ENCODE assay signal across 1 cellular context in the genomic region with DNA sequence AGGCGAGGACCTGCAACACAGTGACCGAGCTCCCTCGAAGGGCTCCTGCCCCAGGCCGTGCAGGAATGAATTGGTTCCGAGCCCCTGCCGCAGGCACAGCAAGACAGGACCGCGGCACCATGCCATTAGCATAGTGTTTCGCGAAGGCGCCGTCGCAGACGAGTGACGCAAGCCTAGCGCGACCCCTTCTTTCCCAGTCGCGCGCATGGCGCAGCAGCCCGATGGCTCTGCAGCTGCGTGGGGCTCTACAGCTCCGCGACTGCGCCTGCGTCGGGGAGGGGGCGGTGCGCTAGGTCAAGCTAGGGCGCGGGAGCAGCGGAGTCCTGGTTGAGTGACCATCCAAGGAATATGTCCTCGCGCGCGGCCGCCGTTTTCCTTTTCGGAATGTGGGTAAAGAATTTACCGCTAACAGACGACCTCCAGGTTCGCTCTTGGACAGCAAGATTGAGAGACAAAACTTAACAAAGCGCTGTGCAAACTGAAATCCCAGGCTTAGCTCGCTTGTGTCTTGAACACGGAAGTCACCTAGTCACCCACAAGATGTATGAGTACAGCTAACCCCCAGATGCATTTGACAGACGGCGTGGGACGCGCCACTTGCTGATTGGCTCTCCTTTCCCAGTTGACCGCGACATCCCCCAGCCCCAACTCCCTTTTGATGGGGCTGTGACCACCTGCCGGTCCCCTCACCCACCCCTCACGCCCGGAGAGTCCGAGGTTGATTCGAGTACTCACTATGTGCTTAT.
TF ChIP-seq lines count a peak whose summit lies in the region.

A gene (minus strand): TSS at position 164 of the 746 bp plus-strand sequence. CDS start 32 bp downstream, at position 132.

TF ChIP-seq in H1, 55 proteins besides CTCF, POLR2A, EP300 and RAD21:
- TF ChIP-seq TAF1 (IDR thresholded peaks at IDR 0.05; ENCODE audit: low read depth, low read length) (peak; percentile 97), EZH2 (IDR thresholded peaks at IDR 0.05; ENCODE audit: low read depth, low read length, severe bottlenecking) (no peak), TBP (IDR thresholded peaks at IDR 0.05; ENCODE audit: low read depth, low read length) (peak; percentile 92), SP2 (IDR thresholded peaks at IDR 0.05; ENCODE audit: low read length) (no peak), RXRA (IDR thresholded peaks at IDR 0.05; ENCODE audit: insufficient read depth, low read depth, low read length) (no peak), CBX5 (IDR thresholded peaks at IDR 0.05; ENCODE audit: low read depth, low read length) (no peak), JUND (IDR thresholded peaks at IDR 0.05; ENCODE audit: low read length) (0 out of 2 replicates have a peak, but pooled peaks have one; percentile 41), POU5F1 (IDR thresholded peaks at IDR 0.05; ENCODE audit: low read depth, low read length) (no peak), GTF2F1 (IDR thresholded peaks at IDR 0.05; ENCODE audit: borderline replicate concordance, low read depth, low read length) (peak; percentile 65), CTBP2 (IDR thresholded peaks at IDR 0.05; ENCODE audit: borderline replicate concordance, insufficient read depth, insufficient read length, low read length) (no peak), CHD1 (IDR thresholded peaks at IDR 0.05; ENCODE audit: low read depth, low read length) (no peak), KDM5A (IDR thresholded peaks at IDR 0.05; ENCODE audit: low read length) (peak; percentile 96), ASH2L (IDR thresholded peaks at IDR 0.05; ENCODE audit: low read length) (peak; percentile 99), RBBP5 (IDR thresholded peaks at IDR 0.05; ENCODE audit: borderline replicate concordance, low read depth, low read length) (peak; percentile 90), BACH1 (IDR thresholded peaks at IDR 0.05; ENCODE audit: low read length) (no peak), PHF8 (conservative IDR thresholded peaks at IDR 0.05; ENCODE audit: low read depth, low read length) (peak; percentile 94; the same call in 1 of the 2 replicates), TEAD4 (IDR thresholded peaks at IDR 0.05; ENCODE audit: low read depth, low read length) (peak; percentile 63), NANOG (IDR thresholded peaks at IDR 0.05; ENCODE audit: insufficient read depth, low read depth, low read length, poor library complexity, severe bottlenecking) (no peak), TAF7 (optimal IDR thresholded peaks at IDR 0.05; ENCODE audit: borderline replicate concordance, low read depth, low read length) (peak; percentile 90), EGR1 (IDR thresholded peaks at IDR 0.05; ENCODE audit: borderline replicate concordance, low read depth, low read length) (no peak), SP1 (IDR thresholded peaks at IDR 0.05; ENCODE audit: low read depth, low read length) (peak; percentile 61; the same call in 1 of the 2 replicates), SAP30 (IDR thresholded peaks at IDR 0.05; ENCODE audit: insufficient read depth, insufficient replicate concordance, low read length) (peak; percentile 18), ZNF274 (IDR thresholded peaks at IDR 0.05; ENCODE audit: borderline replicate concordance, extremely low read depth, low read length) (no peak), CBX8 (IDR thresholded peaks at IDR 0.05; ENCODE audit: borderline replicate concordance, low read depth, low read length) (no peak), RNF2 (IDR thresholded peaks at IDR 0.05; ENCODE audit: borderline replicate concordance, low read depth, low read length, missing control alignments, poor library complexity, severe bottlenecking) (no peak), BCL11A (IDR thresholded peaks at IDR 0.05; ENCODE audit: low read depth in 2 of 2, low read length in 2 of 2) (no peak), SRF (IDR thresholded peaks at IDR 0.05; ENCODE audit: low read depth, low read length) (peak; percentile 96), SIX5 (IDR thresholded peaks at IDR 0.05; ENCODE audit: low read depth, low read length) (no peak), HDAC2 (IDR thresholded peaks at IDR 0.05; ENCODE audit: borderline replicate concordance in 1 of 2, low read depth in 2 of 2, low read length in 2 of 2) (peak in 1 of 2 experiments; percentile 92; a peak in 2 of 4 replicates), HDAC6 (IDR thresholded peaks at IDR 0.05; ENCODE audit: low read depth, low read length) (no peak), MAFK (IDR thresholded peaks at IDR 0.05; ENCODE audit: low read depth, low read length) (no peak), KDM1A (IDR thresholded peaks at IDR 0.05; ENCODE audit: borderline replicate concordance, low read length) (no peak), BRCA1 (IDR thresholded peaks at IDR 0.05; ENCODE audit: low read depth, low read length) (peak; percentile 29; the same call in 1 of the 2 replicates), TCF12 (IDR thresholded peaks at IDR 0.05; ENCODE audit: low read depth, low read length) (0 out of 2 replicates have a peak, but pooled peaks have one; percentile 73), SUZ12 (IDR thresholded peaks at IDR 0.05; ENCODE audit: low read length) (no peak), YY1 (IDR thresholded peaks at IDR 0.05; ENCODE audit: low read depth, low read length) (peak; percentile 84), CREB1 (IDR thresholded peaks at IDR 0.05) (peak; percentile 100), SIN3A (conservative IDR thresholded peaks at IDR 0.05 in 1 of 2, IDR thresholded peaks at IDR 0.05 in 1 of 2; ENCODE audit: low read depth in 1 of 2, low read length in 2 of 2) (peak; percentile 80 to 97; a peak in 2 of 4 replicates), SIRT6 (IDR thresholded peaks at IDR 0.05; ENCODE audit: low read length) (no peak), CHD2 (IDR thresholded peaks at IDR 0.05; ENCODE audit: low read length) (peak; percentile 62), KDM4A (IDR thresholded peaks at IDR 0.05; ENCODE audit: low read depth, low read length, severe bottlenecking) (peak; percentile 100), RFX5 (IDR thresholded peaks at IDR 0.05; ENCODE audit: borderline replicate concordance, low read depth, low read length) (no peak), POLR2AphosphoS5 (IDR thresholded peaks at IDR 0.05; ENCODE audit: low read depth, low read length) (peak; percentile 98), JUN (IDR thresholded peaks at IDR 0.05; ENCODE audit: low read depth, low read length) (no peak), SP4 (IDR thresholded peaks at IDR 0.05; ENCODE audit: low read length) (0 out of 2 replicates have a peak, but pooled peaks have one; percentile 60), FOSL1 (IDR thresholded peaks at IDR 0.05; ENCODE audit: insufficient read depth, low read depth, low read length) (no peak), CEBPB (IDR thresholded peaks at IDR 0.05; ENCODE audit: low read depth, low read length) (no peak), GABPA (IDR thresholded peaks at IDR 0.05; ENCODE audit: borderline replicate concordance, insufficient read depth, low read length) (no peak; the same call in 1 of the 2 replicates), NRF1 (IDR thresholded peaks at IDR 0.05; ENCODE audit: low read depth, low read length) (peak; percentile 78)
- TF ChIP-seq, protein P1, sequence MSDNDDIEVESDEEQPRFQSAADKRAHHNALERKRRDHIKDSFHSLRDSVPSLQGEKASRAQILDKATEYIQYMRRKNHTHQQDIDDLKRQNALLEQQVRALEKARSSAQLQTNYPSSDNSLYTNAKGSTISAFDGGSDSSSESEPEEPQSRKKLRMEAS (IDR thresholded peaks at IDR 0.05) = peak; percentile 96
- TF ChIP-seq, protein P2, sequence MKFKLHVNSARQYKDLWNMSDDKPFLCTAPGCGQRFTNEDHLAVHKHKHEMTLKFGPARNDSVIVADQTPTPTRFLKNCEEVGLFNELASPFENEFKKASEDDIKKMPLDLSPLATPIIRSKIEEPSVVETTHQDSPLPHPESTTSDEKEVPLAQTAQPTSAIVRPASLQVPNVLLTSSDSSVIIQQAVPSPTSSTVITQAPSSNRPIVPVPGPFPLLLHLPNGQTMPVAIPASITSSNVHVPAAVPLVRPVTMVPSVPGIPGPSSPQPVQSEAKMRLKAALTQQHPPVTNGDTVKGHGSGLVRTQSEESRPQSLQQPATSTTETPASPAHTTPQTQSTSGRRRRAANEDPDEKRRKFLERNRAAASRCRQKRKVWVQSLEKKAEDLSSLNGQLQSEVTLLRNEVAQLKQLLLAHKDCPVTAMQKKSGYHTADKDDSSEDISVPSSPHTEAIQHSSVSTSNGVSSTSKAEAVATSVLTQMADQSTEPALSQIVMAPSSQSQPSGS (IDR thresholded peaks at IDR 0.05; ENCODE audit: low read length) = no peak
- TF ChIP-seq, protein P3, sequence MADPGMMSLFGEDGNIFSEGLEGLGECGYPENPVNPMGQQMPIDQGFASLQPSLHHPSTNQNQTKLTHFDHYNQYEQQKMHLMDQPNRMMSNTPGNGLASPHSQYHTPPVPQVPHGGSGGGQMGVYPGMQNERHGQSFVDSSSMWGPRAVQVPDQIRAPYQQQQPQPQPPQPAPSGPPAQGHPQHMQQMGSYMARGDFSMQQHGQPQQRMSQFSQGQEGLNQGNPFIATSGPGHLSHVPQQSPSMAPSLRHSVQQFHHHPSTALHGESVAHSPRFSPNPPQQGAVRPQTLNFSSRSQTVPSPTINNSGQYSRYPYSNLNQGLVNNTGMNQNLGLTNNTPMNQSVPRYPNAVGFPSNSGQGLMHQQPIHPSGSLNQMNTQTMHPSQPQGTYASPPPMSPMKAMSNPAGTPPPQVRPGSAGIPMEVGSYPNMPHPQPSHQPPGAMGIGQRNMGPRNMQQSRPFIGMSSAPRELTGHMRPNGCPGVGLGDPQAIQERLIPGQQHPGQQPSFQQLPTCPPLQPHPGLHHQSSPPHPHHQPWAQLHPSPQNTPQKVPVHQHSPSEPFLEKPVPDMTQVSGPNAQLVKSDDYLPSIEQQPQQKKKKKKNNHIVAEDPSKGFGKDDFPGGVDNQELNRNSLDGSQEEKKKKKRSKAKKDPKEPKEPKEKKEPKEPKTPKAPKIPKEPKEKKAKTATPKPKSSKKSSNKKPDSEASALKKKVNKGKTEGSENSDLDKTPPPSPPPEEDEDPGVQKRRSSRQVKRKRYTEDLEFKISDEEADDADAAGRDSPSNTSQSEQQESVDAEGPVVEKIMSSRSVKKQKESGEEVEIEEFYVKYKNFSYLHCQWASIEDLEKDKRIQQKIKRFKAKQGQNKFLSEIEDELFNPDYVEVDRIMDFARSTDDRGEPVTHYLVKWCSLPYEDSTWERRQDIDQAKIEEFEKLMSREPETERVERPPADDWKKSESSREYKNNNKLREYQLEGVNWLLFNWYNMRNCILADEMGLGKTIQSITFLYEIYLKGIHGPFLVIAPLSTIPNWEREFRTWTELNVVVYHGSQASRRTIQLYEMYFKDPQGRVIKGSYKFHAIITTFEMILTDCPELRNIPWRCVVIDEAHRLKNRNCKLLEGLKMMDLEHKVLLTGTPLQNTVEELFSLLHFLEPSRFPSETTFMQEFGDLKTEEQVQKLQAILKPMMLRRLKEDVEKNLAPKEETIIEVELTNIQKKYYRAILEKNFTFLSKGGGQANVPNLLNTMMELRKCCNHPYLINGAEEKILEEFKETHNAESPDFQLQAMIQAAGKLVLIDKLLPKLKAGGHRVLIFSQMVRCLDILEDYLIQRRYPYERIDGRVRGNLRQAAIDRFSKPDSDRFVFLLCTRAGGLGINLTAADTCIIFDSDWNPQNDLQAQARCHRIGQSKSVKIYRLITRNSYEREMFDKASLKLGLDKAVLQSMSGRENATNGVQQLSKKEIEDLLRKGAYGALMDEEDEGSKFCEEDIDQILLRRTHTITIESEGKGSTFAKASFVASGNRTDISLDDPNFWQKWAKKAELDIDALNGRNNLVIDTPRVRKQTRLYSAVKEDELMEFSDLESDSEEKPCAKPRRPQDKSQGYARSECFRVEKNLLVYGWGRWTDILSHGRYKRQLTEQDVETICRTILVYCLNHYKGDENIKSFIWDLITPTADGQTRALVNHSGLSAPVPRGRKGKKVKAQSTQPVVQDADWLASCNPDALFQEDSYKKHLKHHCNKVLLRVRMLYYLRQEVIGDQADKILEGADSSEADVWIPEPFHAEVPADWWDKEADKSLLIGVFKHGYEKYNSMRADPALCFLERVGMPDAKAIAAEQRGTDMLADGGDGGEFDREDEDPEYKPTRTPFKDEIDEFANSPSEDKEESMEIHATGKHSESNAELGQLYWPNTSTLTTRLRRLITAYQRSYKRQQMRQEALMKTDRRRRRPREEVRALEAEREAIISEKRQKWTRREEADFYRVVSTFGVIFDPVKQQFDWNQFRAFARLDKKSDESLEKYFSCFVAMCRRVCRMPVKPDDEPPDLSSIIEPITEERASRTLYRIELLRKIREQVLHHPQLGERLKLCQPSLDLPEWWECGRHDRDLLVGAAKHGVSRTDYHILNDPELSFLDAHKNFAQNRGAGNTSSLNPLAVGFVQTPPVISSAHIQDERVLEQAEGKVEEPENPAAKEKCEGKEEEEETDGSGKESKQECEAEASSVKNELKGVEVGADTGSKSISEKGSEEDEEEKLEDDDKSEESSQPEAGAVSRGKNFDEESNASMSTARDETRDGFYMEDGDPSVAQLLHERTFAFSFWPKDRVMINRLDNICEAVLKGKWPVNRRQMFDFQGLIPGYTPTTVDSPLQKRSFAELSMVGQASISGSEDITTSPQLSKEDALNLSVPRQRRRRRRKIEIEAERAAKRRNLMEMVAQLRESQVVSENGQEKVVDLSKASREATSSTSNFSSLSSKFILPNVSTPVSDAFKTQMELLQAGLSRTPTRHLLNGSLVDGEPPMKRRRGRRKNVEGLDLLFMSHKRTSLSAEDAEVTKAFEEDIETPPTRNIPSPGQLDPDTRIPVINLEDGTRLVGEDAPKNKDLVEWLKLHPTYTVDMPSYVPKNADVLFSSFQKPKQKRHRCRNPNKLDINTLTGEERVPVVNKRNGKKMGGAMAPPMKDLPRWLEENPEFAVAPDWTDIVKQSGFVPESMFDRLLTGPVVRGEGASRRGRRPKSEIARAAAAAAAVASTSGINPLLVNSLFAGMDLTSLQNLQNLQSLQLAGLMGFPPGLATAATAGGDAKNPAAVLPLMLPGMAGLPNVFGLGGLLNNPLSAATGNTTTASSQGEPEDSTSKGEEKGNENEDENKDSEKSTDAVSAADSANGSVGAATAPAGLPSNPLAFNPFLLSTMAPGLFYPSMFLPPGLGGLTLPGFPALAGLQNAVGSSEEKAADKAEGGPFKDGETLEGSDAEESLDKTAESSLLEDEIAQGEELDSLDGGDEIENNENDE (IDR thresholded peaks at IDR 0.05; ENCODE audit: insufficient replicate concordance, low read length) = no peak
- TF ChIP-seq, protein P4, sequence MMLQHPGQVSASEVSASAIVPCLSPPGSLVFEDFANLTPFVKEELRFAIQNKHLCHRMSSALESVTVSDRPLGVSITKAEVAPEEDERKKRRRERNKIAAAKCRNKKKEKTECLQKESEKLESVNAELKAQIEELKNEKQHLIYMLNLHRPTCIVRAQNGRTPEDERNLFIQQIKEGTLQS (IDR thresholded peaks at IDR 0.05; ENCODE audit: insufficient read depth, low read depth, low read length) = peak; percentile 99
- TF ChIP-seq, protein P5, sequence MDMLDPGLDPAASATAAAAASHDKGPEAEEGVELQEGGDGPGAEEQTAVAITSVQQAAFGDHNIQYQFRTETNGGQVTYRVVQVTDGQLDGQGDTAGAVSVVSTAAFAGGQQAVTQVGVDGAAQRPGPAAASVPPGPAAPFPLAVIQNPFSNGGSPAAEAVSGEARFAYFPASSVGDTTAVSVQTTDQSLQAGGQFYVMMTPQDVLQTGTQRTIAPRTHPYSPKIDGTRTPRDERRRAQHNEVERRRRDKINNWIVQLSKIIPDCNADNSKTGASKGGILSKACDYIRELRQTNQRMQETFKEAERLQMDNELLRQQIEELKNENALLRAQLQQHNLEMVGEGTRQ (IDR thresholded peaks at IDR 0.05; ENCODE audit: low read length) = no peak
- TF ChIP-seq, protein P6, sequence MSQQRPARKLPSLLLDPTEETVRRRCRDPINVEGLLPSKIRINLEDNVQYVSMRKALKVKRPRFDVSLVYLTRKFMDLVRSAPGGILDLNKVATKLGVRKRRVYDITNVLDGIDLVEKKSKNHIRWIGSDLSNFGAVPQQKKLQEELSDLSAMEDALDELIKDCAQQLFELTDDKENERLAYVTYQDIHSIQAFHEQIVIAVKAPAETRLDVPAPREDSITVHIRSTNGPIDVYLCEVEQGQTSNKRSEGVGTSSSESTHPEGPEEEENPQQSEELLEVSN (IDR thresholded peaks at IDR 0.05) = no peak; the same call in none of the 2 replicates
TF ChIP-seq in H1: peak in this region for 26.
